In genomic region chr19:393560-393959, GRCh38 we compare ENCODE assay signal across 2 cellular contexts. TPM values are rescaled to one million over a fixed set of nuclear protein-coding genes. Genes with fewer than 3 reads are reported as not detected.
"Had no signal": no experiment of that assay in that cellular context is flagged by ENCODE, and none has a peak within 500 bp of the region (broad histone marks: within the 10 kb centered on the region; RNA-seq: fewer than 3 reads in every experiment).

No MANE protein-coding gene starts in this region.

RNA-seq across cellular contexts. Expression of gene C2CD4C, which starts 15.4 kb away (rescaled TPM):
- total RNA-seq: K562, RPMI7951 had no signal
